11 cellular contexts compared by ENCODE assay signal in genomic region chr13:92433386-92433785, GRCh38.
"Had no signal": no experiment of that assay in that cellular context is flagged by ENCODE, and none has a peak within 500 bp of the region (broad histone marks: within the 10 kb centered on the region; RNA-seq: fewer than 3 reads in every experiment).

No MANE protein-coding gene starts in this region.

- H3K4me1 ChIP-seq: HAP-1 had no signal

- H2AFZ ChIP-seq: GM23248, GM23338 had no signal

- H3K27ac ChIP-seq: GM23248 had no signal

- H3K36me3 ChIP-seq: HAP-1 had no signal

- H3K4me3 ChIP-seq: GM23248, GM23338, HAP-1 had no signal

- DNase-seq: GM23248, GOT3, H7, H9, HCEC 1CT, HFFc6 had no signal

- H3K4me2 ChIP-seq: GM23338 had no signal

- H3K9me3 ChIP-seq: HAP-1 had no signal

- FAIRE-seq: H1, H54 had no signal

- H3K9ac ChIP-seq: GM23248 had no signal

- ATAC-seq: GM23338, HCT116 had no signal
